Comparison of ENCODE assay signal across 9 cellular contexts in genomic region chr10:4981722-4982471, GRCh38. TPM values are rescaled to one million over a fixed set of nuclear protein-coding genes. Genes with fewer than 3 reads are reported as not detected.
DNase-seq lines count a peak whose midpoint lies in the region; TF ChIP-seq lines count a peak whose summit lies in the region.
"Had no signal": no experiment of that assay in that cellular context is flagged by ENCODE, and none has a peak within 500 bp of the region (broad histone marks: within the 10 kb centered on the region; RNA-seq: fewer than 3 reads in every experiment).

No MANE protein-coding gene starts in this region.

- POLR2A ChIA-PET in GM10248 (lab: Yijun Ruan, JAX): no interaction called here

- CTCF ChIA-PET in GM10248 (lab: Yijun Ruan, JAX): interaction anchor here (0.8 to 5.0 kb wide), 5 partner anchors 16 to 167 kb away, joined by 3 to 52 read pairs (median 3); no protein-coding TSS in a partner anchor

- peak; percentile 53 for TF ChIP-seq CTCF in GM10248 (IDR thresholded peaks at IDR 0.05; ENCODE audit: control extremely low read depth, extremely low read depth, low read depth, missing control alignments)

- peak; percentile 20 for DNase-seq in GM10248 (ENCODE audit: extremely low spot score)
- DNase-seq in M059J (ENCODE audit: low read depth): peak; percentile 50
- DNase-seq in dermis microvascular lymphatic vessel endothelial cell (ENCODE audit: low read depth in 2 of 2): peak; percentile 45 to 74
- DNase-seq in mucosa of gallbladder (ENCODE audit: low spot score): peak; percentile 60
- DNase-seq in NCI-H187 (lab: John Stamatoyannopoulos, UW): no peak
- DNase-seq in NCI-H2081 (lab: John Stamatoyannopoulos, UW): no peak
- no peak for DNase-seq in medulla oblongata (ENCODE audit: extremely low spot score)
- no peak for DNase-seq in NCI-H1930 (lab: John Stamatoyannopoulos, UW)

RNA-seq across cellular contexts. Expression of gene AKR1C1, which starts 18.7 kb away (rescaled TPM):
- 25.7 and 25.8 TPM in 2 replicates for total RNA-seq in M059J (2014; rRNA removed; shearing (Covaris generic))
- total RNA-seq in dermis microvascular lymphatic vessel endothelial cell (30.8 and 81.5 TPM in 2 replicates), mucosa of gallbladder (48.7 TPM)

RNA-seq across cellular contexts. Expression of gene AKR1C2, which starts 21.8 kb away (rescaled TPM):
- 0.49 and 0.86 TPM in 2 replicates for total RNA-seq in M059J (2014; rRNA removed; shearing (Covaris generic))
- total RNA-seq in dermis microvascular lymphatic vessel endothelial cell: 22.7 and 53.6 TPM in 2 replicates
- total RNA-seq in mucosa of gallbladder: 85.5 TPM
- total RNA-seq: naive thymus-derived CD8-positive, alpha-beta T cell had no signal

Comparison
In these comparisons a context has a peak if more than half of its experiments do, and no peak if none do; other contexts are left out.
1. DNase-seq: peak in GM10248 (single experiment), M059J (single experiment), dermis microvascular lymphatic vessel endothelial cell (2 of 2) and mucosa of gallbladder (single experiment); none in NCI-H187 (0 of 2), NCI-H2081 (0 of 2), medulla oblongata (single experiment) and NCI-H1930 (0 of 2).
2. RNA of gene AKR1C2, which starts 21.8 kb away (total RNA-seq): 85.5 TPM in mucosa of gallbladder (single experiment) and 22.7 to 53.6 TPM in dermis microvascular lymphatic vessel endothelial cell; 0.49 to 0.86 TPM in M059J; every median in the first group is over 10 times any median in the second.